Comparison of ENCODE assay signal across 11 cellular contexts in the genomic region with DNA sequence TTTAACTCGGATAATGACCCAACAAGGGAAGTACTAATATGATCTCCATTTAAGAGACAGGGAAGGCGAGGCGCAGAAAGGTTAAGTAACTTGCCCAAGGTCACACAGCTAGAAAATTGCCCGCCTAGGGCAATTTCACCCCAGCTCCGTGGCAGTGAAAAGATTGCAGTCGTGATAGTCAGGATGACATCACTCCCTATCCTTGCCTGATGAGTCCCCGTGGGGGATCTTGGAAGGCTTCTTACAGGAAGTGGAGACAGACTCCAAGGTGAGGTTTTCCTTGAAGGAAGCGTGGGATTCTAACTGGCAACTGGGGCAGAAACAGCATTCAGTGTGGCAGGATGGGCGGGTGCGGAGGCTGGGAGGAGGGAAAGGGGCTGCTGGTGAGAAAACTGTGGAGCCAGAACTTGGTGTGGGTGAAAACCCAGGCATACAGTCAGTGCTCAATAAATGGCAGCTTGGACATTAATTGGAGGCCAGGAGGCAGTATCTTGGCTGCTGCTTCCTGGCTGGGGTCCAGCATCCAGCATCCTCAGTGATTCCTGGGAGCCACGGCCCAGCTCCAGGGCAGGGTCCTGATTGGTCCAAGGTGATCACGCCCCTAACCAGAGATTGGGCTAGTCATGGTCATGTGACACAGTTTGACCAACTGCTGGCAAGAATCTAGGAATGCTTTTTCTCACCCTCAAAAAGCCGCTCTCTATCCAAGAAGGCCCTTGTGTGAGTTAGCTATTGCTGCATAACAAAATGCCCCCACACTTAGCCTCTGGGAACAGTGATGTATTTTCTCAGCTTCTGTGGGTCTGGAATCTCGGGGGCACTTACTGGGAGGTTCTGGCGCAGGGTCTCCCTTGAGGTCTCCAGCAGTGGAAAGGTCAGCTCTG.
DNase-seq lines count a peak whose midpoint lies in the region; ATAC-seq and TF ChIP-seq lines count a peak whose summit lies in the region.
"Had no signal": no experiment of that assay in that cellular context is flagged by ENCODE, and none has a peak within 500 bp of the region (broad histone marks: within the 10 kb centered on the region; RNA-seq: fewer than 3 reads in every experiment).

No MANE protein-coding gene starts in this region.

- H3K9me3 Mint-ChIP-seq in dendritic cell treated with granulocyte-macrophage colony-stimulating factor and Interleukin-4, amounts not matched to agents 40 ng/mL and 50 ng/mL, for 4 days: no peaks in the 10 kb centered on the region
- H3K9me3 Mint-ChIP-seq: memory B cell had no signal

- peak overlapping the region; percentile 63 for H2BK20ac ChIP-seq in IMR-90 (ENCODE audit: low read depth, low read length)

- peaks cover 14% of the 10 kb centered on the region for H3K27me3 Mint-ChIP-seq in dendritic cell treated with granulocyte-macrophage colony-stimulating factor and Interleukin-4, amounts not matched to agents 40 ng/mL and 50 ng/mL, for 4 days

- peak overlapping the region; percentile 26 for H4K91ac ChIP-seq in IMR-90 (ENCODE audit: insufficient read depth, low read depth, low read length)

- H3K36me3 ChIP-seq in IMR-90 (ENCODE audit: control insufficient read depth, insufficient read depth, low read length): no peaks in the 10 kb centered on the region
- no peaks in the 10 kb centered on the region for H3K36me3 ChIP-seq in muscle layer of duodenum (ENCODE audit: control insufficient read depth in 1 of 2, insufficient read depth in 2 of 2, low read length in 2 of 2)

- no peaks in the 10 kb centered on the region; the same call in 1 of the 2 replicates for H3K9me3 ChIP-seq in IMR-90 (ENCODE audit: control insufficient read depth, insufficient read depth, low read length)
- no peaks in the 10 kb centered on the region for H3K9me3 ChIP-seq in muscle layer of duodenum (ENCODE audit: control insufficient read depth in 1 of 2, low read length in 2 of 2)

- DNase-seq in ACHN (peak; percentile 64), IMR-90 (peak; percentile 81), DMS53 treated with DMSO at 0.1 percent for 48 hours (lab: John Stamatoyannopoulos, UW; ENCODE audit: unreplicated experiment) (no peak), GF-D8 (lab: John Stamatoyannopoulos, UW) (no peak)
- DNase-seq in effector CD8-positive, alpha-beta T cell (lab: John Stamatoyannopoulos, UW): no peak
- DNase-seq: cortex of kidney, NCI-H1436 had no signal

- 0 out of 2 replicates have a peak overlapping the region, but pooled peaks have one; percentile 33 for H3K23ac ChIP-seq in IMR-90 (ENCODE audit: low read depth, low read length)

- peak overlapping the region; percentile 25; the same call in 1 of the 2 replicates for H3K18ac ChIP-seq in IMR-90 (ENCODE audit: low read depth, low read length)

- H2AK5ac ChIP-seq in IMR-90 (ENCODE audit: low read depth, low read length): peak overlapping the region; percentile 78; the same call in 1 of the 2 replicates

- ATAC-seq in IMR-90 (ENCODE audit: low read depth): no peak
- ATAC-seq in HG03469 (IDR thresholded peaks at IDR 0.05; ENCODE audit: unreplicated experiment): no peak

- H3K4me1 ChIP-seq in IMR-90 (ENCODE audit: control insufficient read depth, insufficient read depth, low read length) (peaks cover 35% of the 10 kb centered on the region), muscle layer of duodenum (ENCODE audit: control insufficient read depth in 1 of 2, insufficient read depth in 2 of 2, low read length in 2 of 2) (peaks cover 22 to 54% of the 10 kb centered on the region in 2 donors)

- H3K4me3 ChIP-seq in IMR-90 (ENCODE audit: insufficient read depth, low read depth, low read length): no peak overlapping the region
- no peak overlapping the region for H3K4me3 ChIP-seq in muscle layer of duodenum (ENCODE audit: low read depth in 1 of 2, low read length in 2 of 2)

- H2BK5ac ChIP-seq in IMR-90 (ENCODE audit: low read depth, low read length, poor library complexity, severe bottlenecking): no peak overlapping the region

- CTCF ChIA-PET in IMR-90 (lab: Yijun Ruan, JAX): interaction anchor here (1.0 kb wide), 1 partner anchor 9 kb away, joined by 3 read pairs; no protein-coding TSS in a partner anchor

- 0 out of 2 replicates have a peak overlapping the region, but pooled peaks have one; percentile 2 for H4K5ac ChIP-seq in IMR-90 (ENCODE audit: low read depth, low read length)

- H3K4me3 Mint-ChIP-seq in dendritic cell treated with granulocyte-macrophage colony-stimulating factor and Interleukin-4, amounts not matched to agents 40 ng/mL and 50 ng/mL, for 4 days: no peak overlapping the region
- H3K4me3 Mint-ChIP-seq: memory B cell had no signal

- no peak overlapping the region for H2AK9ac ChIP-seq in IMR-90 (replicated peaks; ENCODE audit: low read depth, low read length, poor library complexity)

- TF ChIP-seq POLR2A in IMR-90 (IDR thresholded peaks at IDR 0.05; ENCODE audit: low read depth, low read length): no peak

- POLR2A ChIA-PET in IMR-90 (lab: Charles Lee; ENCODE audit: unreplicated experiment): no interaction called here

- WGBS in IMR-90 (ENCODE audit: extremely low coverage in 2 of 2, insufficient read length in 1 of 2), 2 experiments: 96% methylated on average over 6 of the region's 15 CpGs; no CpG with 5 or more reads in 1 of the 2 experiments

- no peak overlapping the region for H3K56ac ChIP-seq in IMR-90 (ENCODE audit: extremely low read depth, insufficient read depth, low read length)

- no peak overlapping the region for H3K4me2 ChIP-seq in IMR-90 (ENCODE audit: low read depth, low read length)

- intact Hi-C loops in IMR-90 (cut with micrococcal nuclease): no loop called here
- intact Hi-C loops in dendritic cell treated with granulocyte-macrophage colony-stimulating factor and Interleukin-4, amounts not matched to agents 40 ng/mL and 50 ng/mL, for 4 days (cut with micrococcal nuclease): no loop called here

- H3K27ac ChIP-seq in IMR-90 (ENCODE audit: insufficient read depth, low read length) (no peak overlapping the region), muscle layer of duodenum (ENCODE audit: low read length) (peak overlapping the region; percentile 74)

- H2BK15ac ChIP-seq in IMR-90 (ENCODE audit: low read depth, low read length): peak overlapping the region; percentile 25; the same call in 1 of the 3 replicates

- H2AFZ ChIP-seq in IMR-90 (replicated peaks; ENCODE audit: low read length, poor library complexity): peak overlapping the region; percentile 55

- in situ Hi-C loops in ACHN (cut with HindIII; ENCODE audit: low pct_ligation_motif_present, low pct_unique_long_range_greater_than_20kb, low sequenced_read_pairs): loop anchor here (10.0 kb wide), 1 partner anchor 49 kb away; no protein-coding TSS in a partner anchor
- in situ Hi-C loops in IMR-90 (cut with MboI; ENCODE audit: low sequenced_read_pairs): no loop called here

- dilution Hi-C loops in IMR-90 (cut with HindIII; ENCODE audit: low sequenced_read_pairs, unreplicated experiment): loop anchor here (10.0 kb wide), 1 partner anchor 49 kb away; no protein-coding TSS in a partner anchor

- BruUV-seq in IMR-90 (replicated peaks; lab: Mats Ljungman, UMichigan): no TSS peak

- peaks cover 11% of the 10 kb centered on the region; the same call in 1 of the 2 replicates for H3K9me1 ChIP-seq in IMR-90 (ENCODE audit: insufficient read depth, low read length)

- no peaks in the 10 kb centered on the region for H3K36me3 Mint-ChIP-seq in dendritic cell treated with granulocyte-macrophage colony-stimulating factor and Interleukin-4, amounts not matched to agents 40 ng/mL and 50 ng/mL, for 4 days (ENCODE audit: low read depth)

- peak overlapping the region; percentile 38; the same call in 1 of the 2 replicates for H3K14ac ChIP-seq in IMR-90 (replicated peaks; ENCODE audit: low read depth, low read length)

- H3K27ac Mint-ChIP-seq in dendritic cell treated with granulocyte-macrophage colony-stimulating factor and Interleukin-4, amounts not matched to agents 40 ng/mL and 50 ng/mL, for 4 days: peak overlapping the region; percentile 82
- H3K27ac Mint-ChIP-seq: memory B cell had no signal

- 0 out of 4 replicates have a peak, but pooled peaks cover 0 to 3% of the 10 kb centered on the region in 2 experiments for H3K79me1 ChIP-seq in IMR-90 (ENCODE audit: low read depth in 1 of 2, low read length in 2 of 2)

- H3K9ac ChIP-seq in IMR-90 (ENCODE audit: low read depth, low read length): no peak overlapping the region

- peaks cover 82% of the 10 kb centered on the region for H3K4me1 Mint-ChIP-seq in dendritic cell treated with granulocyte-macrophage colony-stimulating factor and Interleukin-4, amounts not matched to agents 40 ng/mL and 50 ng/mL, for 4 days (ENCODE audit: low read depth)

- H2BK120ac ChIP-seq in IMR-90 (ENCODE audit: low read depth, low read length): peak overlapping the region; percentile 95; the same call in 1 of the 2 replicates

- H3K27me3 ChIP-seq in IMR-90 (ENCODE audit: control insufficient read depth, insufficient read depth, low read length) (no peaks in the 10 kb centered on the region), muscle layer of duodenum (ENCODE audit: low read depth, low read length) (no peaks in the 10 kb centered on the region)

- no peak for TF ChIP-seq CTCF in IMR-90 (conservative IDR thresholded peaks at IDR 0.05; ENCODE audit: low read depth, low read length)

- H3K4ac ChIP-seq in IMR-90 (ENCODE audit: low read depth, low read length): peak overlapping the region; percentile 91

- H4K20me1 ChIP-seq in IMR-90 (ENCODE audit: insufficient read depth, low read length): no peaks in the 10 kb centered on the region

- no peak for TF ChIP-seq RAD21 in IMR-90 (IDR thresholded peaks at IDR 0.05; ENCODE audit: low read length)

- H4K8ac ChIP-seq in IMR-90 (ENCODE audit: low read depth in 2 of 2, low read length in 2 of 2): peak overlapping the region in 1 of 2 experiments; percentile 43; a peak in 2 of 4 replicates

TF ChIP-seq in IMR-90, 13 proteins besides CTCF, POLR2A, EP300 and RAD21 (continues in another document):
- TF ChIP-seq, protein P1, sequence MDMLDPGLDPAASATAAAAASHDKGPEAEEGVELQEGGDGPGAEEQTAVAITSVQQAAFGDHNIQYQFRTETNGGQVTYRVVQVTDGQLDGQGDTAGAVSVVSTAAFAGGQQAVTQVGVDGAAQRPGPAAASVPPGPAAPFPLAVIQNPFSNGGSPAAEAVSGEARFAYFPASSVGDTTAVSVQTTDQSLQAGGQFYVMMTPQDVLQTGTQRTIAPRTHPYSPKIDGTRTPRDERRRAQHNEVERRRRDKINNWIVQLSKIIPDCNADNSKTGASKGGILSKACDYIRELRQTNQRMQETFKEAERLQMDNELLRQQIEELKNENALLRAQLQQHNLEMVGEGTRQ (IDR thresholded peaks at IDR 0.05; ENCODE audit: low read depth, low read length): peak; percentile 68
- TF ChIP-seq, protein P2, sequence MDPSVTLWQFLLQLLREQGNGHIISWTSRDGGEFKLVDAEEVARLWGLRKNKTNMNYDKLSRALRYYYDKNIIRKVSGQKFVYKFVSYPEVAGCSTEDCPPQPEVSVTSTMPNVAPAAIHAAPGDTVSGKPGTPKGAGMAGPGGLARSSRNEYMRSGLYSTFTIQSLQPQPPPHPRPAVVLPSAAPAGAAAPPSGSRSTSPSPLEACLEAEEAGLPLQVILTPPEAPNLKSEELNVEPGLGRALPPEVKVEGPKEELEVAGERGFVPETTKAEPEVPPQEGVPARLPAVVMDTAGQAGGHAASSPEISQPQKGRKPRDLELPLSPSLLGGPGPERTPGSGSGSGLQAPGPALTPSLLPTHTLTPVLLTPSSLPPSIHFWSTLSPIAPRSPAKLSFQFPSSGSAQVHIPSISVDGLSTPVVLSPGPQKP (IDR thresholded peaks at IDR 0.05; ENCODE audit: borderline replicate concordance, low read depth, low read length): no peak

Comparison
In these comparisons a context has a peak if more than half of its experiments do, and no peak if none do; other contexts are left out.
1. DNase-seq: peak in ACHN (single experiment) and IMR-90 (single experiment); none in effector CD8-positive, alpha-beta T cell (single experiment), DMS53 treated with DMSO at 0.1 percent for 48 hours (single experiment) and GF-D8 (single experiment).